ENCODE assay signal across 8 cellular contexts in the genomic region with DNA sequence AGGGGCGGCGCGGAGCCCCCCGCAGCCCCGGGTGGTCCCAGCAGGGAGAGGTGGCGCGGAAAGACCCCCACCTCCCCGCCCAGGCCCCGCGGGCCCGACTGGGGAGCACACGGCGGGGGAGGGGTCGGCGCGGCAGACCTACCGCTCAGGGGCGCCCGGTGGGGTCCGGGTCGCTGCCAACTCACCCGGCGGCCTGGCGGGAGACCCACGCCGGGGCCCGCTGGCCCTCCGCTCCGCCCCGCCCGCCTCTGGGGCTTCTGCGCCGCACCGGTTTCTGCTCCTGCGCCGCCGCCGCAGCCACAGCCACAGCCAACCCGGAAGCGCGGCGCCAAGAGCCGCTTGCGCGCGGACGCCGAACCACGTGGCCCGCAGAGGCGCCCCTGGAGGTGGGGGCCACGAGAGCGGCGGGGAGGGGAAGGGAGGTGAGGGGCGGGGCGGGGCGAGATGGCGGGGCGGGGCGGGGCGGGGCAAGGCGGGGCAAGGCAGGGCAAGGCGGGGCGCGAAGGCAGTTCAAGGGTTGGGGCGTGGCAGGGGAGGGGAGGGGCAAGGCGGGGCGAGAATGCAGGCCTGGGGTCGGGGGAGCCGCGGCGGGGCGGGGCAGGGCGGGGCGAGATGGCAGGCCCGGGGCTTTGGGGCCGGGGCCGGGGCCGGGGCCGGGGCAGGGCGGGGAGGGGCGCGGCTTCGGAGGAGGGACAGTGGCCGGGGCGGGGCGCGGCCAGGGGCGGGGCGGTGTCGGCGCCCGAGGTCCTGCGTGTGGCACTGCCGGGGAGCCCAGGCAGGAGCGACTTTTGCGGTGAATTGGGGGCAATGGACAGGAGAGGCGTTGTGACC. TPM values are rescaled to one million over a fixed set of nuclear protein-coding genes. Genes with fewer than 3 reads are reported as not detected.
DNase-seq lines count a peak whose midpoint lies in the region; ATAC-seq and TF ChIP-seq lines count a peak whose summit lies in the region.

TSS of gene ZBTB24 (minus strand) at position 307 of the 831 bp plus-strand sequence. CDS start 1,193 bp downstream, outside the sequence.

- peaks cover 27% of the 10 kb centered on the region for H3K4me1 Mint-ChIP-seq in Caco-2 (ENCODE audit: low read depth, unreplicated experiment)

- peak within 1 kb of the TSS; percentile 91 for H3K4me3 ChIP-seq in Caco-2 (ENCODE audit: low read depth, low read length)
- H3K4me3 ChIP-seq in effector memory CD4-positive, alpha-beta T cell (ENCODE audit: insufficient read depth, low read depth, low read length, poor library complexity, severe bottlenecking), result peak within 1 kb of the TSS; percentile 63
- H3K4me3 ChIP-seq in mesendoderm (ENCODE audit: low read length), result peak within 1 kb of the TSS; percentile 97

- peak within 1 kb of the TSS; percentile 93 for H3K9ac ChIP-seq in mesendoderm (ENCODE audit: low read length)

- DNase-seq in Caco-2 (peak; percentile 93 to 95), HT-29 (ENCODE audit: low spot score) (peak; percentile 79), NOMO-1 treated with dmso at 0.1 percent for 144 hours (lab: John Stamatoyannopoulos, UW; ENCODE audit: unreplicated experiment) (peak; percentile 81), mesendoderm (peak; percentile 93)
- peak; percentile 67 to 77 for DNase-seq in activated CD8-positive, alpha-beta memory T cell treated with anti-CD3 and anti-CD28 coated beads for 4 hours (ENCODE audit: low read depth in 2 of 2)
- DNase-seq in effector memory CD4-positive, alpha-beta T cell, result peak; percentile 81 to 88 (median 84)
- DNase-seq in stimulated activated CD8-positive, alpha-beta memory T cell treated with anti-CD3 and anti-CD28 coated beads, Interleukin-12 subunit alpha, Interleukin-12 subunit beta, amount 100 ng/mL, for 24 hours (ENCODE audit: extremely low read depth), result peak; percentile 66

- peak within 1 kb of the TSS; percentile 98 for H3K4me2 ChIP-seq in mesendoderm (ENCODE audit: low read length)

- H3K23ac ChIP-seq in mesendoderm (ENCODE audit: low read length), result peak within 1 kb of the TSS; percentile 66

- peaks cover 17% of the 10 kb centered on the region for H3K79me1 ChIP-seq in mesendoderm (ENCODE audit: low read length)

- peaks cover 20% of the 10 kb centered on the region for H3K36me3 Mint-ChIP-seq in Caco-2 (ENCODE audit: insufficient read depth, unreplicated experiment)

- H3K36me3 ChIP-seq in Caco-2 (ENCODE audit: control insufficient read depth, insufficient read depth, low read length), result no peaks in the 10 kb centered on the region
- no peaks in the 10 kb centered on the region for H3K36me3 ChIP-seq in effector memory CD4-positive, alpha-beta T cell (ENCODE audit: control insufficient read depth, insufficient read depth, low read length)
- H3K36me3 ChIP-seq in mesendoderm (ENCODE audit: control insufficient read depth, insufficient read depth, low read length), result no peaks in the 10 kb centered on the region

- no peak within 1 kb of the TSS for H2BK5ac ChIP-seq in mesendoderm (ENCODE audit: low read length)

- no peaks in the 10 kb centered on the region for H3K9me3 Mint-ChIP-seq in Caco-2 (ENCODE audit: unreplicated experiment)

- peaks cover 35% of the 10 kb centered on the region for H3K79me2 ChIP-seq in mesendoderm (ENCODE audit: control insufficient read depth, insufficient read depth, low read length)

- no peak within 1 kb of the TSS for H2AK5ac ChIP-seq in mesendoderm (ENCODE audit: low read length)

- CTCF ChIA-PET in Caco-2 (lab: Charles Lee), result no interaction called here

- BruUV-seq in Caco-2 (replicated peaks; lab: Mats Ljungman, UMichigan), result no TSS peak

- WGBS in mesendoderm (ENCODE audit: extremely low coverage, insufficient coverage, low lambda C conversion rate), result no CpG with 5 or more reads among the region's 98 CpGs

- peak within 1 kb of the TSS; percentile 95 for H3K56ac ChIP-seq in mesendoderm (ENCODE audit: low read length)

- H3K9me3 ChIP-seq in Caco-2, result no peaks in the 10 kb centered on the region
- no peaks in the 10 kb centered on the region for H3K9me3 ChIP-seq in effector memory CD4-positive, alpha-beta T cell (ENCODE audit: control insufficient read depth, low read length)

- peak within 1 kb of the TSS; percentile 70 for H4K8ac ChIP-seq in mesendoderm (ENCODE audit: low read depth, low read length)

- H3K4me3 Mint-ChIP-seq in Caco-2 (ENCODE audit: unreplicated experiment), result peak within 1 kb of the TSS; percentile 95

- H3K27me3 Mint-ChIP-seq in Caco-2 (ENCODE audit: insufficient read depth, unreplicated experiment), result no peaks in the 10 kb centered on the region

- H4K5ac ChIP-seq in mesendoderm (ENCODE audit: low read length), result no peak within 1 kb of the TSS

- H3K27me3 ChIP-seq in Caco-2 (replicated peaks; ENCODE audit: control insufficient read depth, insufficient read depth, low read length) (no peaks in the 10 kb centered on the region), mesendoderm (ENCODE audit: insufficient read depth, low read length, poor library complexity) (no peaks in the 10 kb centered on the region)
- H3K27me3 ChIP-seq in effector memory CD4-positive, alpha-beta T cell (replicated peaks; ENCODE audit: control insufficient read depth, insufficient read depth, low read length, poor library complexity, severe bottlenecking), result no peaks in the 10 kb centered on the region

- H2BK15ac ChIP-seq in mesendoderm (replicated peaks; ENCODE audit: low read depth), result no peak within 1 kb of the TSS

- peak; percentile 89 for ATAC-seq in GM21360 (IDR thresholded peaks at IDR 0.05; ENCODE audit: unreplicated experiment)

- POLR2A ChIA-PET in Caco-2 (lab: Charles Lee), result interaction anchor here (0.7 to 1.1 kb wide), 2 partner anchors 42 to 113 kb away, joined by 7 to 16 read pairs; partner anchors contain the start of genes PPIL6 and SMPD2

- H3K27ac Mint-ChIP-seq in Caco-2 (ENCODE audit: unreplicated experiment), result peak within 1 kb of the TSS; percentile 72

- TF ChIP-seq CTCF in Caco-2 (IDR thresholded peaks at IDR 0.05; ENCODE audit: insufficient read depth in 1 of 2, low read depth in 1 of 2, low read length in 1 of 2, severe bottlenecking in 1 of 2, unreplicated experiment in 1 of 2), result no peak

- intact Hi-C loops in Caco-2 (cut with micrococcal nuclease; ENCODE audit: unreplicated experiment), result loop anchor here (5.0 kb wide), 1 partner anchor 36 kb away; no protein-coding TSS in a partner anchor

- peak within 1 kb of the TSS; percentile 99 for H3K18ac ChIP-seq in mesendoderm (ENCODE audit: low read length)

- H3K4ac ChIP-seq in mesendoderm (ENCODE audit: low read depth, low read length), result peak within 1 kb of the TSS; percentile 98

- H2BK120ac ChIP-seq in mesendoderm (ENCODE audit: low read depth, low read length), result peak within 1 kb of the TSS; percentile 68

- peaks cover 13% of the 10 kb centered on the region for H3K4me1 ChIP-seq in Caco-2
- H3K4me1 ChIP-seq in effector memory CD4-positive, alpha-beta T cell (ENCODE audit: control insufficient read depth, insufficient read depth, low read length, poor library complexity, severe bottlenecking), result peaks cover 29% of the 10 kb centered on the region
- H3K4me1 ChIP-seq in mesendoderm (ENCODE audit: control insufficient read depth, low read depth, low read length), result peaks cover 10% of the 10 kb centered on the region

- peak within 1 kb of the TSS; percentile 78 for H3K27ac ChIP-seq in effector memory CD4-positive, alpha-beta T cell (ENCODE audit: insufficient read depth, low read length, poor library complexity, severe bottlenecking)
- no peak within 1 kb of the TSS for H3K27ac ChIP-seq in mesendoderm (ENCODE audit: low read depth, low read length)

RNA-seq across cellular contexts. Expression of gene ZBTB24, which starts in this region (rescaled TPM):
- 9.2 and 10.3 TPM in 2 replicates for total RNA-seq in Caco-2 (2022)
- 4.6 and 4.8 TPM in 2 replicates for total RNA-seq in HT-29 (2014; rRNA removed; shearing (Covaris generic))
- 12.4 TPM for polyA plus RNA-seq in mesendoderm (2013, experiment 1 of 2)
- 12.1 TPM for polyA plus RNA-seq in mesendoderm (2013, experiment 2 of 2)
